In genomic region chr2:237594514-237594871, GRCh38 we compare ENCODE assay signal across 18 cellular contexts. TPM values are rescaled to one million over a fixed set of nuclear protein-coding genes. Genes with fewer than 3 reads are reported as not detected.
A peak's percentile ranks its signal among the peaks of the same experiment; 100 is the strongest.
DNase-seq lines count a peak whose midpoint lies in the region; ATAC-seq, FAIRE-seq and TF ChIP-seq lines count a peak whose summit lies in the region.
"Had no signal": no experiment of that assay in that cellular context is flagged by ENCODE, and none has a peak within 500 bp of the region (broad histone marks: within the 10 kb centered on the region; RNA-seq: fewer than 3 reads in every experiment).

No MANE protein-coding gene starts in this region.

- H3K4ac ChIP-seq in H9 (ENCODE audit: low read depth, low read length): no peak overlapping the region

- H3K36me3 Mint-ChIP-seq in H9 (ENCODE audit: insufficient read depth in 1 of 3, low read depth in 3 of 3) (no peaks in the 10 kb centered on the region; a peak in 2 of 7 replicates), astrocyte (ENCODE audit: low read depth, unreplicated experiment) (peaks cover 3% of the 10 kb centered on the region)
- no peaks in the 10 kb centered on the region for H3K36me3 Mint-ChIP-seq in CD4-positive, alpha-beta T cell (ENCODE audit: low read depth)

- H3K27me3 ChIP-seq in H9 (ENCODE audit: insufficient read depth, low read length) (no peaks in the 10 kb centered on the region), astrocyte (ENCODE audit: insufficient read depth, low read length) (no peaks in the 10 kb centered on the region), iPS-18a (ENCODE audit: control insufficient read depth, insufficient read depth, low read length) (no peaks in the 10 kb centered on the region)
- H3K27me3 ChIP-seq in CD4-positive, alpha-beta T cell (ENCODE audit: control insufficient read depth, insufficient read depth, low read length): no peaks in the 10 kb centered on the region
- H3K27me3 ChIP-seq: SJCRH30 had no signal

- H3K9me3 Mint-ChIP-seq in H9 (no peaks in the 10 kb centered on the region), astrocyte (ENCODE audit: unreplicated experiment) (no peaks in the 10 kb centered on the region)
- no peaks in the 10 kb centered on the region for H3K9me3 Mint-ChIP-seq in CD4-positive, alpha-beta T cell
- H3K9me3 Mint-ChIP-seq: dendritic cell treated with granulocyte-macrophage colony-stimulating factor and Interleukin-4, amounts not matched to agents 40 ng/mL and 50 ng/mL, for 4 days had no signal

- H4K20me1 ChIP-seq in H9 (ENCODE audit: control insufficient read depth, insufficient read depth, insufficient read length) (no peaks in the 10 kb centered on the region), astrocyte (ENCODE audit: insufficient read depth, low read length) (no peaks in the 10 kb centered on the region)

- H3K79me1 ChIP-seq in H9 (ENCODE audit: insufficient read depth, low read depth, low read length, poor library complexity, severe bottlenecking): no peaks in the 10 kb centered on the region

- H3K27ac ChIP-seq in H9 (ENCODE audit: insufficient read length, low read depth, low read length): peak overlapping the region; percentile 1
- H3K27ac ChIP-seq in astrocyte (ENCODE audit: low read depth, low read length): no peak overlapping the region
- no peak overlapping the region for H3K27ac ChIP-seq in iPS-18a (ENCODE audit: low read length)
- H3K27ac ChIP-seq in CD4-positive, alpha-beta T cell (ENCODE audit: low read depth, low read length): no peak overlapping the region
- H3K27ac ChIP-seq: SJCRH30 had no signal

- H2BK15ac ChIP-seq in H9 (ENCODE audit: low read depth, low read length): no peak overlapping the region

- no peak for DNase-seq in H9
- DNase-seq in astrocyte (ENCODE audit: low read depth): no peak
- peak; percentile 30 for DNase-seq in retina
- no peak for DNase-seq in SIG-M5 treated with dmso at 0.1 percent for 504 hours (lab: John Stamatoyannopoulos, UW; ENCODE audit: unreplicated experiment)
- DNase-seq in medulla oblongata (ENCODE audit: extremely low spot score): no peak
- no peak for DNase-seq in CD4-positive, alpha-beta T cell
- DNase-seq in NCI-H82 (lab: John Stamatoyannopoulos, UW): no peak
- DNase-seq: activated naive CD4-positive, alpha-beta T cell treated with Interleukin-2 at 50 U/mL for 16 hours; EL; kidney had no signal

- no peak overlapping the region for H2BK5ac ChIP-seq in H9 (ENCODE audit: insufficient read length, low read length)

- no peak for TF ChIP-seq CTCF in H9 (conservative IDR thresholded peaks at IDR 0.05)
- no peak for TF ChIP-seq CTCF in astrocyte (IDR thresholded peaks at IDR 0.05; ENCODE audit: insufficient read depth, low read depth, low read length)
- TF ChIP-seq CTCF in CD4-positive, alpha-beta T cell (IDR thresholded peaks at IDR 0.05): no peak

- H3T11ph ChIP-seq in H9 (ENCODE audit: low read length): no peak overlapping the region

- no peak overlapping the region for H4K91ac ChIP-seq in H9 (ENCODE audit: insufficient read length, low read depth, low read length)

- H3K56ac ChIP-seq in H9 (ENCODE audit: insufficient read length, low read depth, low read length): no peak overlapping the region

- H3K23me2 ChIP-seq in H9 (ENCODE audit: insufficient read length, low read depth, low read length, poor library complexity, severe bottlenecking): no peaks in the 10 kb centered on the region

- H3K9ac ChIP-seq in H9 (ENCODE audit: extremely low read depth, insufficient read length, low read length) (no peak overlapping the region), astrocyte (ENCODE audit: low read length) (no peak overlapping the region), iPS-18a (ENCODE audit: low read length) (peak overlapping the region; percentile 24)

- peak overlapping the region; percentile 11 for H3K4me2 ChIP-seq in H9 (ENCODE audit: insufficient read depth, insufficient read length, low read length)
- H3K4me2 ChIP-seq in astrocyte (ENCODE audit: low read length): no peak overlapping the region

- H3K27ac Mint-ChIP-seq in H9: peak overlapping the region; percentile 93 to 98 (median 95); a peak in 6 of 7 replicates
- H3K27ac Mint-ChIP-seq in astrocyte (ENCODE audit: unreplicated experiment): peak overlapping the region; percentile 16
- no peak overlapping the region for H3K27ac Mint-ChIP-seq in CD4-positive, alpha-beta T cell
- H3K27ac Mint-ChIP-seq: B cell; dendritic cell treated with granulocyte-macrophage colony-stimulating factor and Interleukin-4, amounts not matched to agents 40 ng/mL and 50 ng/mL, for 4 days had no signal

- H3K79me2 ChIP-seq in H9 (ENCODE audit: insufficient read depth, low read length) (peaks cover 9% of the 10 kb centered on the region; the same call in 1 of the 2 replicates), astrocyte (ENCODE audit: insufficient read depth, low read length) (no peaks in the 10 kb centered on the region)

- peaks cover 3% of the 10 kb centered on the region; the same call in 1 of the 2 replicates for H3K27me3 Mint-ChIP-seq in H9 (ENCODE audit: low read depth)
- H3K27me3 Mint-ChIP-seq in astrocyte (ENCODE audit: low read depth, unreplicated experiment): peaks cover 16% of the 10 kb centered on the region
- H3K27me3 Mint-ChIP-seq in CD4-positive, alpha-beta T cell: no peaks in the 10 kb centered on the region

- H3K18ac ChIP-seq in H9 (ENCODE audit: insufficient read length, low read depth, low read length): no peak overlapping the region

- H3K9me3 ChIP-seq in H9 (ENCODE audit: control insufficient read depth, low read depth, low read length): no peaks in the 10 kb centered on the region
- H3K9me3 ChIP-seq in astrocyte (ENCODE audit: insufficient read depth, low read depth, low read length): no peaks in the 10 kb centered on the region
- no peaks in the 10 kb centered on the region for H3K9me3 ChIP-seq in iPS-18a (ENCODE audit: control insufficient read depth, low read depth, low read length)
- no peaks in the 10 kb centered on the region for H3K9me3 ChIP-seq in CD4-positive, alpha-beta T cell (ENCODE audit: control insufficient read depth, low read length)
- H3K9me3 ChIP-seq: SJCRH30 had no signal

- FAIRE-seq in astrocyte (lab: Jason Lieb, UNC): no peak
- FAIRE-seq: frontal cortex, kidney, TTC549 had no signal

- H4K5ac ChIP-seq in H9 (ENCODE audit: insufficient read length, low read depth, low read length): no peak overlapping the region

- no peak overlapping the region for H3K14ac ChIP-seq in H9 (ENCODE audit: insufficient read depth, low read length)

- no peak for ATAC-seq in CD4-positive, alpha-beta T cell (ENCODE audit: poor library complexity)
- ATAC-seq: HCT116 had no signal

- no CpG with 5 or more reads among the region's 5 CpGs for WGBS in H9 (ENCODE audit: extremely low coverage, insufficient read length, low lambda C conversion rate)

- H3K4me3 Mint-ChIP-seq in H9 (peak overlapping the region; percentile 40 to 48; a peak in 2 of 5 replicates), astrocyte (ENCODE audit: unreplicated experiment) (no peak overlapping the region)
- no peak overlapping the region for H3K4me3 Mint-ChIP-seq in CD4-positive, alpha-beta T cell
- H3K4me3 Mint-ChIP-seq: B cell; dendritic cell treated with granulocyte-macrophage colony-stimulating factor and Interleukin-4, amounts not matched to agents 40 ng/mL and 50 ng/mL, for 4 days had no signal

- H2BK120ac ChIP-seq in H9 (ENCODE audit: low read depth, low read length, poor library complexity, severe bottlenecking): no peak overlapping the region

- H2BK20ac ChIP-seq in H9 (ENCODE audit: low read depth, low read length, poor library complexity, severe bottlenecking): no peak overlapping the region

- peaks cover 68 to 79% of the 10 kb centered on the region in 2 experiments for H3K4me1 Mint-ChIP-seq in H9
- peaks cover 10% of the 10 kb centered on the region for H3K4me1 Mint-ChIP-seq in astrocyte (ENCODE audit: low read depth, unreplicated experiment)
- peaks cover 19% of the 10 kb centered on the region for H3K4me1 Mint-ChIP-seq in CD4-positive, alpha-beta T cell (ENCODE audit: low read depth)

- H3K4me3 ChIP-seq in astrocyte (ENCODE audit: insufficient read depth, low read depth, low read length) (no peak overlapping the region), iPS-18a (ENCODE audit: low read length) (peak overlapping the region; percentile 11)
- H3K4me3 ChIP-seq: SJCRH30 had no signal

- intact Hi-C loops in CD4-positive, alpha-beta T cell (cut with DNase I, micrococcal nuclease): no loop called here

- POLR2A ChIA-PET in CD4-positive, alpha-beta T cell (lab: Charles Lee): no interaction called here

- CTCF ChIA-PET in CD4-positive, alpha-beta T cell (lab: Charles Lee): no interaction called here

- no peak overlapping the region for H3K23ac ChIP-seq in H9 (ENCODE audit: insufficient read length, low read depth, low read length)

- peaks cover 14% of the 10 kb centered on the region; the same call in 1 of the 2 replicates for H3K4me1 ChIP-seq in H9 (ENCODE audit: insufficient read depth, low read length)
- H3K4me1 ChIP-seq in astrocyte (ENCODE audit: insufficient read depth, low read length): peaks cover 24% of the 10 kb centered on the region
- H3K4me1 ChIP-seq in iPS-18a (ENCODE audit: control insufficient read depth, low read depth, low read length): peaks cover 33% of the 10 kb centered on the region

- H2BK12ac ChIP-seq in H9 (ENCODE audit: insufficient read length, low read depth, low read length): no peak overlapping the region

- H4K8ac ChIP-seq in H9 (replicated peaks; ENCODE audit: insufficient read length, low read depth, low read length): no peak overlapping the region

- H3K36me3 ChIP-seq in astrocyte (ENCODE audit: insufficient read depth, low read length) (no peaks in the 10 kb centered on the region), iPS-18a (ENCODE audit: control insufficient read depth, low read depth, low read length) (no peaks in the 10 kb centered on the region)
- H3K36me3 ChIP-seq: SJCRH30 had no signal

- H2AFZ ChIP-seq in H9 (ENCODE audit: low read length) (no peak overlapping the region), astrocyte (ENCODE audit: low read depth, low read length) (no peak overlapping the region)

- no peak overlapping the region for H2AK5ac ChIP-seq in H9 (ENCODE audit: insufficient read length, low read length)

RNA-seq across cellular contexts. Expression of gene RAB17, which starts 4.0 kb away (rescaled TPM):
- total RNA-seq in H9 (2021) (25.9 and 31.9 TPM in 2 replicates), astrocyte (0.34 and 1.4 TPM in 2 replicates)
- not detected for total RNA-seq in CD4-positive, alpha-beta T cell
- total RNA-seq: activated CD8-positive, alpha-beta memory T cell treated with anti-CD3 and anti-CD28 coated beads for 36 hours; B cell had no signal

RNA-seq across cellular contexts. Expression of gene PRLH, which starts 28.1 kb away (rescaled TPM):
- total RNA-seq in H9 (2021): not detected in 2 replicates
- not detected in 2 replicates for total RNA-seq in astrocyte
- total RNA-seq in CD4-positive, alpha-beta T cell: not detected
- total RNA-seq: activated CD8-positive, alpha-beta memory T cell treated with anti-CD3 and anti-CD28 coated beads for 36 hours; B cell; frontal cortex; kidney; SJCRH30 had no signal

RNA-seq across cellular contexts. Expression of gene LRRFIP1, which starts 32.9 kb away (rescaled TPM):
- total RNA-seq in H9 (2021): 37.1 and 38.5 TPM in 2 replicates
- 83.3 and 84.1 TPM in 2 replicates for total RNA-seq in astrocyte
- total RNA-seq in CD4-positive, alpha-beta T cell: 100 to 1,000 TPM; 157 to 161 TPM

Comparison
In these comparisons a context has a peak if more than half of its experiments do, and no peak if none do; other contexts are left out.
1. H3K4me3 Mint-ChIP-seq: peak in H9 (2 of 2); none in astrocyte (single experiment) and CD4-positive, alpha-beta T cell (single experiment).
2. RNA of gene RAB17, which starts 4.0 kb away (total RNA-seq): 25.9 to 31.9 TPM in H9; 0.34 to 1.4 TPM in astrocyte and not detected in CD4-positive, alpha-beta T cell; every median in the first group is over 10 times any median in the second.